Comparison of ENCODE assay signal across 8 cellular contexts in genomic region chr3:48157950-48158376, GRCh38. TPM values are rescaled to one million over a fixed set of nuclear protein-coding genes. Genes with fewer than 3 reads are reported as not detected.
DNase-seq lines count a peak whose midpoint lies in the region; ATAC-seq and TF ChIP-seq lines count a peak whose summit lies in the region.

No MANE protein-coding gene starts in this region.

- 53% methylated on average over 5 of the region's 5 CpGs for WGBS in prostate gland

- peaks cover 43% of the 10 kb centered on the region for H3K36me3 Mint-ChIP-seq in activated T-helper 2 cell treated with anti-CD3 and anti-CD28 coated beads, Interferon-gamma antibody, Interleukin-2, Interleukin-4, amounts not matched to agents 10 μg/mL and 5 μg/mL and 100 μg/mL, durations not matched to agents 14 hours and 24 hours and 36 hours (ENCODE audit: low read depth)

- TF ChIP-seq CTCF in GM12873 (IDR thresholded peaks at IDR 0.05; ENCODE audit: insufficient read depth, low read depth, low read length, missing control alignments), result peak; percentile 76
- TF ChIP-seq CTCF in OCI-LY3 (IDR thresholded peaks at IDR 0.05; ENCODE audit: low read depth, low read length), result peak; percentile 67
- TF ChIP-seq CTCF in prostate gland (IDR thresholded peaks at IDR 0.05), result peak; percentile 11 to 41 (median 28)

- H3K4me3 ChIP-seq in OCI-LY3 (ENCODE audit: low read length), result no peak overlapping the region
- no peak overlapping the region for H3K4me3 ChIP-seq in prostate gland

- peak; percentile 34 for DNase-seq in activated T-helper 2 cell treated with anti-CD3 and anti-CD28 coated beads, Interferon-gamma antibody, Interleukin-2, Interleukin-4, amounts not matched to agents 10 μg/mL and 5 μg/mL and 100 μg/mL, durations not matched to agents 14 hours and 24 hours and 36 hours (ENCODE audit: low spot score)
- DNase-seq in head of caudate nucleus (peak in 41 of 42 donors; percentile 15 to 84 (median 50)), prostate gland (ENCODE audit: low spot score) (peak; percentile 6), NCI-H1105 treated with DMSO at 0.1 percent for 48 hours (lab: John Stamatoyannopoulos, UW) (no peak), KG1 (lab: John Stamatoyannopoulos, UW) (no peak)

- H3K4me2 ChIP-seq in OCI-LY3 (ENCODE audit: low read length), result no peak overlapping the region

- no peak for TF ChIP-seq POLR2A in prostate gland (IDR thresholded peaks at IDR 0.05)

- H3K27ac Mint-ChIP-seq in activated T-helper 2 cell treated with anti-CD3 and anti-CD28 coated beads, Interferon-gamma antibody, Interleukin-2, Interleukin-4, amounts not matched to agents 10 μg/mL and 5 μg/mL and 100 μg/mL, durations not matched to agents 14 hours and 24 hours and 36 hours, result no peak overlapping the region

- no peak overlapping the region for H2AFZ ChIP-seq in OCI-LY3 (ENCODE audit: low read depth, low read length)

- H3K9me3 ChIP-seq in OCI-LY3 (ENCODE audit: insufficient read depth, low read length), result no peaks in the 10 kb centered on the region
- no peaks in the 10 kb centered on the region for H3K9me3 ChIP-seq in prostate gland

- H3K9me3 Mint-ChIP-seq in activated T-helper 2 cell treated with anti-CD3 and anti-CD28 coated beads, Interferon-gamma antibody, Interleukin-2, Interleukin-4, amounts not matched to agents 10 μg/mL and 5 μg/mL and 100 μg/mL, durations not matched to agents 14 hours and 24 hours and 36 hours, result no peaks in the 10 kb centered on the region

- H3K27ac ChIP-seq in OCI-LY3 (ENCODE audit: low read length), result no peak overlapping the region
- no peak overlapping the region for H3K27ac ChIP-seq in prostate gland

- H3K4me1 ChIP-seq in OCI-LY3 (ENCODE audit: low read length) (no peaks in the 10 kb centered on the region), prostate gland (replicated peaks) (no peaks in the 10 kb centered on the region)

- ATAC-seq in GM19351 (IDR thresholded peaks at IDR 0.05; ENCODE audit: unreplicated experiment), result no peak

- H3K4me3 Mint-ChIP-seq in activated T-helper 2 cell treated with anti-CD3 and anti-CD28 coated beads, Interferon-gamma antibody, Interleukin-2, Interleukin-4, amounts not matched to agents 10 μg/mL and 5 μg/mL and 100 μg/mL, durations not matched to agents 14 hours and 24 hours and 36 hours (ENCODE audit: low read depth), result no peak overlapping the region

- H3K27me3 ChIP-seq in OCI-LY3 (ENCODE audit: low read depth, low read length) (no peaks in the 10 kb centered on the region), prostate gland (replicated peaks; ENCODE audit: insufficient read depth) (no peaks in the 10 kb centered on the region)

- H3K36me3 ChIP-seq in OCI-LY3 (replicated peaks; ENCODE audit: low read depth, low read length), result peaks cover 47% of the 10 kb centered on the region
- H3K36me3 ChIP-seq in prostate gland, result no peaks in the 10 kb centered on the region

- H3K79me2 ChIP-seq in OCI-LY3 (ENCODE audit: low read length), result no peaks in the 10 kb centered on the region

- no peaks in the 10 kb centered on the region for H3K4me1 Mint-ChIP-seq in activated T-helper 2 cell treated with anti-CD3 and anti-CD28 coated beads, Interferon-gamma antibody, Interleukin-2, Interleukin-4, amounts not matched to agents 10 μg/mL and 5 μg/mL and 100 μg/mL, durations not matched to agents 14 hours and 24 hours and 36 hours (ENCODE audit: low read depth)

- H3K27me3 Mint-ChIP-seq in activated T-helper 2 cell treated with anti-CD3 and anti-CD28 coated beads, Interferon-gamma antibody, Interleukin-2, Interleukin-4, amounts not matched to agents 10 μg/mL and 5 μg/mL and 100 μg/mL, durations not matched to agents 14 hours and 24 hours and 36 hours (ENCODE audit: low read depth), result no peaks in the 10 kb centered on the region

- 0 out of 2 replicates have a peak, but pooled peaks cover 11% of the 10 kb centered on the region for H4K20me1 ChIP-seq in OCI-LY3 (ENCODE audit: insufficient read depth, low read length)

- no peak overlapping the region for H3K9ac ChIP-seq in OCI-LY3 (ENCODE audit: low read length)

- intact Hi-C loops in activated T-helper 2 cell treated with anti-CD3 and anti-CD28 coated beads, Interferon-gamma antibody, Interleukin-2, Interleukin-4, amounts not matched to agents 10 μg/mL and 5 μg/mL and 100 μg/mL, durations not matched to agents 14 hours and 24 hours and 36 hours (cut with micrococcal nuclease), result loop anchor here (10.0 kb wide), 2 partner anchors 73 to 163 kb away; no protein-coding TSS in a partner anchor
- intact Hi-C loops in head of caudate nucleus (cut with DNase I) (no loop called here), prostate gland (cut with DNase I) (loop anchor here (5.0 kb wide), 1 partner anchor 166 kb away; no protein-coding TSS in a partner anchor)

RNA-seq across cellular contexts. Expression of gene CDC25A, which starts 30.3 kb away (rescaled TPM):
- 39.1 and 40.5 TPM in 2 replicates for total RNA-seq in activated T-helper 2 cell treated with anti-CD3 and anti-CD28 coated beads, Interferon-gamma antibody, Interleukin-2, Interleukin-4, amounts not matched to agents 10 μg/mL and 5 μg/mL and 100 μg/mL, durations not matched to agents 14 hours and 24 hours and 36 hours
- 10 to 100 TPM in 1 of 2 donors, 1 to 10 TPM in 1; 9.9 to 32.2 TPM for total RNA-seq in prostate gland

Comparison
In these comparisons a context has a peak if more than half of its experiments do, and no peak if none do; other contexts are left out.
1. DNase-seq: peak in activated T-helper 2 cell treated with anti-CD3 and anti-CD28 coated beads, Interferon-gamma antibody, Interleukin-2, Interleukin-4, amounts not matched to agents 10 μg/mL and 5 μg/mL and 100 μg/mL, durations not matched to agents 14 hours and 24 hours and 36 hours (single experiment), head of caudate nucleus (41 of 42) and prostate gland (single experiment); none in NCI-H1105 treated with DMSO at 0.1 percent for 48 hours (single experiment) and KG1 (single experiment).
2. Peak in every context shown above with its lines, with median percentiles within 50 percentile points of each other: CTCF ChIP-seq.